In genomic region chr6:129978148-129978916, GRCh38 we compare ENCODE assay signal across 10 cellular contexts.
"Had no signal": no experiment of that assay in that cellular context is flagged by ENCODE, and none has a peak within 500 bp of the region (broad histone marks: within the 10 kb centered on the region; RNA-seq: fewer than 3 reads in every experiment).

No MANE protein-coding gene starts in this region.

- FAIRE-seq: H1, H54 had no signal

- DNase-seq: H9, HCEC 1CT, IMR-90, Karpas-422, KBM-7 had no signal

- ATAC-seq: GM23338 had no signal

- H3K4me2 ChIP-seq: GM23338, KMS-11 had no signal

- H2AFZ ChIP-seq: GM23338 had no signal

- H3K27ac ChIP-seq: HL-60, KMS-11 had no signal

- H3K4me3 ChIP-seq: GM23338 had no signal

- H3K9ac ChIP-seq: KMS-11 had no signal
